In the genomic region with DNA sequence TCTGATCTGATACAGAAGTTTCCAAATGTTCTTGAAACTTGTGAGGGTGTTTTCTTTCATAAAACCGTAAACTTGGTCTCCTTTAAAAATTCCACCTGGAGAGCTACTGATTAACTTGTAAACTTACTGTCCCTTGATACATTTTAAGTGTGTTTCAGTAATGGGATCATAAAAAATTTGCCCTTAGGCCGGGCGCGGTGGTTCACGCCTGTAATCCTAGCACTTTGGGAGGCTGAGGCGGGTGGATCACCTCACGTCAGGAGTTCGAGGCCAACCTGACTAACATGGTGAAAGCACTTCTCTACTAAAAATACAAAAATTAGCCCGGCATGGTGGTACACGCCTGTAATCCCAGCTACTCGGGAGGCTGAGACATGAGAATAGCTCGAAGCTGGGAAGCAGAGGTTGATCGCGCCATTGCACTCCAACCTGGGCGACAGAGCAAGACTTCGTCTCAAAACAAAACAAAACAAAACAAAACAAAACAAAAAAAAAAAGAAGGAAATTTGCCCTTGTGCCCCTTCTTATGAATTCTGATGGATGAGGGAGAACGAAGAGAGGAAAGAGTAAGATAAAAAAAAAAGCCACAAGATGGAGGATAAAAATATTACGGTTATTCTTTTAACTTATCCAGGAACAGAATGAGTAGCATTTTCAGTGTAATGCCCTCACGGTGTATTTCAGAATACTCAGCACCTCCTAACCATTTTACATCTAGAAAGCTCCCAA, we compare ENCODE assay signal across 8 cellular contexts. TPM values are rescaled to one million over a fixed set of nuclear protein-coding genes. Genes with fewer than 3 reads are reported as not detected.
A peak's percentile ranks its signal among the peaks of the same experiment; 100 is the strongest.
DNase-seq lines count a peak whose midpoint lies in the region; ATAC-seq, FAIRE-seq and TF ChIP-seq lines count a peak whose summit lies in the region.

No MANE protein-coding gene starts in this region.

- no peak for FAIRE-seq in A549 (lab: Jason Lieb, UNC)

- CTCF ChIA-PET in A549 (lab: Yijun Ruan, JAX): interaction anchor here (0.7 to 6.9 kb wide), 65 partner anchors 9 to 692 kb away, joined by 3 to 68 read pairs (median 4); a partner anchor contains a TSS
- CTCF ChIA-PET in mammary epithelial cell (lab: Charles Lee; ENCODE audit: low non-redundant PET): interaction anchor here (0.5 to 1.5 kb wide), 3 partner anchors 9 to 201 kb away, joined by 3 to 9 read pairs (median 4); a partner anchor contains a TSS

- H3K27me3 ChIP-seq in mammary epithelial cell (ENCODE audit: insufficient read depth, low read length) (no peaks in the 10 kb centered on the region), muscle layer of colon (ENCODE audit: control insufficient read depth in 1 of 2, insufficient read depth in 2 of 2, low read length in 2 of 2) (no peaks in the 10 kb centered on the region), H7 (ENCODE audit: control insufficient read depth, insufficient read depth, low read length) (no peaks in the 10 kb centered on the region)

- H3K9ac ChIP-seq in mammary epithelial cell (ENCODE audit: insufficient read depth, low read length) (peak overlapping the region; percentile 24), muscle layer of colon (ENCODE audit: low read length) (no peak overlapping the region)

- TF ChIP-seq CTCF in A549 (IDR thresholded peaks at IDR 0.05) (no peak), mammary epithelial cell (conservative IDR thresholded peaks at IDR 0.05 in 1 of 2, IDR thresholded peaks at IDR 0.05 in 1 of 2; ENCODE audit: extremely low read depth in 1 of 2, insufficient read depth in 1 of 2, low read depth in 1 of 2, low read length in 2 of 2) (no peak)

- peak overlapping the region; percentile 83 for H2AFZ ChIP-seq in mammary epithelial cell (ENCODE audit: low read depth, low read length)

- in situ Hi-C loops in mammary epithelial cell (cut with MboI; ENCODE audit: low sequenced_read_pairs in 2 of 2): loop anchor here in 1 of 2 donors (10.0 kb wide), 1 partner anchor 202 kb away; no protein-coding TSS in a partner anchor

- peak overlapping the region; percentile 69 for H3K4me2 ChIP-seq in A549
- peak overlapping the region; percentile 59 for H3K4me2 ChIP-seq in mammary epithelial cell (ENCODE audit: insufficient read depth, low read depth, low read length)

- peak overlapping the region; percentile 76 to 86 for H3K27ac ChIP-seq in A549
- H3K27ac ChIP-seq in mammary epithelial cell (ENCODE audit: insufficient read depth, low read depth, low read length): peak overlapping the region; percentile 21
- peak overlapping the region; percentile 70 for H3K27ac ChIP-seq in muscle layer of colon (ENCODE audit: low read depth, low read length)

- H3K36me3 ChIP-seq in mammary epithelial cell (ENCODE audit: insufficient read depth, low read length) (no peaks in the 10 kb centered on the region), muscle layer of colon (ENCODE audit: insufficient read depth, low read length) (no peaks in the 10 kb centered on the region), H7 (replicated peaks; ENCODE audit: control insufficient read depth, insufficient read depth, low read length) (no peaks in the 10 kb centered on the region)

- H3K4me3 ChIP-seq in A549 (peak overlapping the region; percentile 50), mammary epithelial cell (replicated peaks in 1 of 3; ENCODE audit: insufficient read depth in 1 of 3, low read depth in 2 of 3, low read length in 3 of 3) (peak overlapping the region; percentile 10 to 22 (median 13)), muscle layer of colon (ENCODE audit: low read depth in 1 of 2, low read length in 2 of 2) (peak overlapping the region; percentile 34 to 56), H7 (ENCODE audit: insufficient read depth, low read depth, low read length) (no peak overlapping the region)
- peak overlapping the region; percentile 41 for H3K4me3 ChIP-seq in Jurkat, Clone E6-1 (ENCODE audit: low read length)

- no peak for TF ChIP-seq EP300 in A549 (IDR thresholded peaks at IDR 0.05)

- dilution Hi-C loops in mammary epithelial cell (cut with HindIII; ENCODE audit: low sequenced_read_pairs): no loop called here

- 48% methylated on average over 19 of the region's 19 CpGs for WGBS in A549 (ENCODE audit: missing lambda C conversion rate)
- 66% methylated on average over 15 of the region's 19 CpGs for WGBS in mammary epithelial cell (ENCODE audit: low coverage, missing lambda C conversion rate)

- ATAC-seq in A549 (peak; percentile 4 to 60; a peak in 3 of 6 replicates), GM21447 (IDR thresholded peaks at IDR 0.05; ENCODE audit: unreplicated experiment) (no peak)

- POLR2A ChIA-PET in A549 (lab: Yijun Ruan, JAX): interaction anchor here (0.6 to 1.6 kb wide), 11 partner anchors 9 to 521 kb away, joined by 3 to 21 read pairs (median 6); a partner anchor contains a TSS

- TF ChIP-seq POLR2A in A549 (IDR thresholded peaks at IDR 0.05; ENCODE audit: low read length): no peak

- H3K79me2 ChIP-seq in mammary epithelial cell (ENCODE audit: insufficient read depth, low read length): no peaks in the 10 kb centered on the region

- no TSS peak for BruUV-seq in mammary epithelial cell (replicated peaks; lab: Mats Ljungman, UMichigan)

- no peaks in the 10 kb centered on the region for H4K20me1 ChIP-seq in mammary epithelial cell (ENCODE audit: insufficient read depth, low read length)

- intact Hi-C loops in mammary epithelial cell (cut with micrococcal nuclease): loop anchor here (5.0 kb wide), 2 partner anchors 109 to 129 kb away; a partner anchor contains a TSS

- H3K4me1 ChIP-seq in A549 (peaks cover 21% of the 10 kb centered on the region), mammary epithelial cell (ENCODE audit: insufficient read depth, low read length) (peaks cover 18% of the 10 kb centered on the region), muscle layer of colon (ENCODE audit: insufficient read depth, low read length) (no peaks in the 10 kb centered on the region)

- no peak for TF ChIP-seq RAD21 in A549 (conservative IDR thresholded peaks at IDR 0.05 in 1 of 2, IDR thresholded peaks at IDR 0.05 in 1 of 2)

- no peaks in the 10 kb centered on the region for H3K9me3 ChIP-seq in A549
- H3K9me3 ChIP-seq in mammary epithelial cell (replicated peaks; ENCODE audit: insufficient read depth, low read length): no peaks in the 10 kb centered on the region
- no peaks in the 10 kb centered on the region for H3K9me3 ChIP-seq in muscle layer of colon (ENCODE audit: low read length)

- DNase-seq in A549 (ENCODE audit: low read depth in 1 of 2, low spot score in 1 of 2): no peak
- DNase-seq in Jurkat, Clone E6-1 (ENCODE audit: low read depth, low spot score): no peak
- no peak for DNase-seq in mammary epithelial cell
- DNase-seq in DMS114 treated with DMSO at 0.1 percent for 48 hours (lab: John Stamatoyannopoulos, UW; ENCODE audit: unreplicated experiment): no peak
- no peak for DNase-seq in AG08396 (ENCODE audit: low spot score)
- DNase-seq in H7: no peak

TF ChIP-seq in A549, 52 proteins besides CTCF, POLR2A, EP300 and RAD21 (continues in another document):
- no peak for TF ChIP-seq HEYL (CRISPR knock-in tag; IDR thresholded peaks at IDR 0.05)
- TF ChIP-seq, protein P1, sequence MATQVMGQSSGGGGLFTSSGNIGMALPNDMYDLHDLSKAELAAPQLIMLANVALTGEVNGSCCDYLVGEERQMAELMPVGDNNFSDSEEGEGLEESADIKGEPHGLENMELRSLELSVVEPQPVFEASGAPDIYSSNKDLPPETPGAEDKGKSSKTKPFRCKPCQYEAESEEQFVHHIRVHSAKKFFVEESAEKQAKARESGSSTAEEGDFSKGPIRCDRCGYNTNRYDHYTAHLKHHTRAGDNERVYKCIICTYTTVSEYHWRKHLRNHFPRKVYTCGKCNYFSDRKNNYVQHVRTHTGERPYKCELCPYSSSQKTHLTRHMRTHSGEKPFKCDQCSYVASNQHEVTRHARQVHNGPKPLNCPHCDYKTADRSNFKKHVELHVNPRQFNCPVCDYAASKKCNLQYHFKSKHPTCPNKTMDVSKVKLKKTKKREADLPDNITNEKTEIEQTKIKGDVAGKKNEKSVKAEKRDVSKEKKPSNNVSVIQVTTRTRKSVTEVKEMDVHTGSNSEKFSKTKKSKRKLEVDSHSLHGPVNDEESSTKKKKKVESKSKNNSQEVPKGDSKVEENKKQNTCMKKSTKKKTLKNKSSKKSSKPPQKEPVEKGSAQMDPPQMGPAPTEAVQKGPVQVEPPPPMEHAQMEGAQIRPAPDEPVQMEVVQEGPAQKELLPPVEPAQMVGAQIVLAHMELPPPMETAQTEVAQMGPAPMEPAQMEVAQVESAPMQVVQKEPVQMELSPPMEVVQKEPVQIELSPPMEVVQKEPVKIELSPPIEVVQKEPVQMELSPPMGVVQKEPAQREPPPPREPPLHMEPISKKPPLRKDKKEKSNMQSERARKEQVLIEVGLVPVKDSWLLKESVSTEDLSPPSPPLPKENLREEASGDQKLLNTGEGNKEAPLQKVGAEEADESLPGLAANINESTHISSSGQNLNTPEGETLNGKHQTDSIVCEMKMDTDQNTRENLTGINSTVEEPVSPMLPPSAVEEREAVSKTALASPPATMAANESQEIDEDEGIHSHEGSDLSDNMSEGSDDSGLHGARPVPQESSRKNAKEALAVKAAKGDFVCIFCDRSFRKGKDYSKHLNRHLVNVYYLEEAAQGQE (IDR thresholded peaks at IDR 0.05): no peak
- no peak for TF ChIP-seq ZNF302 (CRISPR knock-in tag; IDR thresholded peaks at IDR 0.05)
- TF ChIP-seq, protein P2, sequence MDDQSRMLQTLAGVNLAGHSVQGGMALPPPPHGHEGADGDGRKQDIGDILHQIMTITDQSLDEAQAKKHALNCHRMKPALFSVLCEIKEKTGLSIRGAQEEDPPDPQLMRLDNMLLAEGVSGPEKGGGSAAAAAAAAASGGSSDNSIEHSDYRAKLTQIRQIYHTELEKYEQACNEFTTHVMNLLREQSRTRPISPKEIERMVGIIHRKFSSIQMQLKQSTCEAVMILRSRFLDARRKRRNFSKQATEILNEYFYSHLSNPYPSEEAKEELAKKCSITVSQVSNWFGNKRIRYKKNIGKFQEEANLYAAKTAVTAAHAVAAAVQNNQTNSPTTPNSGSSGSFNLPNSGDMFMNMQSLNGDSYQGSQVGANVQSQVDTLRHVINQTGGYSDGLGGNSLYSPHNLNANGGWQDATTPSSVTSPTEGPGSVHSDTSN (IDR thresholded peaks at IDR 0.05): no peak
- no peak for TF ChIP-seq SREBF2 (IDR thresholded peaks at IDR 0.05)
- TF ChIP-seq, protein P3, sequence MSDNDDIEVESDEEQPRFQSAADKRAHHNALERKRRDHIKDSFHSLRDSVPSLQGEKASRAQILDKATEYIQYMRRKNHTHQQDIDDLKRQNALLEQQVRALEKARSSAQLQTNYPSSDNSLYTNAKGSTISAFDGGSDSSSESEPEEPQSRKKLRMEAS (IDR thresholded peaks at IDR 0.05): no peak

RNA-seq across cellular contexts. Expression of a gene that starts 32.1 kb away (rescaled TPM):
- polyA plus RNA-seq in A549 (2011; rRNA removed) (9.5 and 9.6 TPM in 2 replicates), A549 (2017; fragmentation: RNase III; extraction: RNeasy Plus Mini Kit Qiagen cat#74134 plus additional on column Dnase treatment) (9.2 to 10.2 TPM (median 9.6 TPM) in 3 replicates), mammary epithelial cell (4.1 TPM)
- 1.6 and 1.9 TPM in 2 replicates for polyA plus RNA-seq in A549 (2012; cell fraction: cytosol; rRNA removed)
- polyA plus RNA-seq in A549 (2012; cell fraction: nucleus; rRNA removed): 1.1 and 2.4 TPM in 2 replicates
- 6.4 and 6.9 TPM in 2 replicates for polyA minus RNA-seq in A549 (2011; rRNA and poly(A)+ RNA removed)
- polyA plus RNA-seq in Jurkat, Clone E6-1 (2012; ENCODE audit: insufficient read depth, insufficient read length): 5.4 TPM
- 10 to 100 TPM; 21.3 to 21.4 TPM for total RNA-seq in mammary epithelial cell
- 7.6 TPM for polyA minus RNA-seq in mammary epithelial cell
- 6.6 and 8.1 TPM in 2 replicates for total RNA-seq in H7 (2014; rRNA removed; shearing (Covaris generic))

Comparison
In these comparisons a context has a peak if more than half of its experiments do, and no peak if none do; other contexts are left out.
1. H3K27ac ChIP-seq: peak in every context shown above with its lines; median percentile 81 in A549; 70 in muscle layer of colon; 21 in mammary epithelial cell.